In genomic region chr1:23367791-23368561, GRCh38 we compare ENCODE assay signal across 8 cellular contexts. TPM values are rescaled to one million over a fixed set of nuclear protein-coding genes. Genes with fewer than 3 reads are reported as not detected.
DNase-seq lines count a peak whose midpoint lies in the region; ATAC-seq and TF ChIP-seq lines count a peak whose summit lies in the region.

No MANE protein-coding gene starts in this region.

- 1% methylated on average over 22 to 41 of the region's 41 CpGs for WGBS in lower leg skin, 2 donors

- TF ChIP-seq CTCF in lower leg skin (IDR thresholded peaks at IDR 0.05): no peak

- POLR2A ChIA-PET in CD4-positive, alpha-beta memory T cell (lab: Charles Lee; ENCODE audit: partially characterized antibody): interaction anchor here (0.6 to 5.4 kb wide), 15 partner anchors 11 to 1595 kb away, joined by 3 to 112 read pairs (median 6); partner anchors contain the start of genes ASAP3, HNRNPR, LUZP1 and RPL11
- POLR2A ChIA-PET in activated CD4-positive, alpha-beta memory T cell treated with anti-CD3 and anti-CD28 coated beads, Interleukin-2, amount 10 ng/mL, durations not matched to agents 7 days and 5 days (lab: Charles Lee): interaction anchor here (0.6 to 3.6 kb wide), 13 partner anchors 10 to 348 kb away, joined by 3 to 60 read pairs (median 7); partner anchors contain the start of genes ASAP3 and HNRNPR

- intact Hi-C loops in CD4-positive, alpha-beta memory T cell (cut with micrococcal nuclease): loop anchor here (1.0 to 10.0 kb wide), 5 partner anchors 24 to 1274 kb away; partner anchors contain the start of genes ASAP3, HNRNPR, RPL11 and SRRM1
- intact Hi-C loops in lower leg skin (cut with DNase I; ENCODE audit: low total_unique reads): no loop called here

- H3K27me3 ChIP-seq in CD4-positive, alpha-beta memory T cell (ENCODE audit: insufficient read depth, low read length): no peaks in the 10 kb centered on the region
- H3K27me3 ChIP-seq in duodenal mucosa (ENCODE audit: control insufficient read depth in 1 of 2, insufficient read depth in 2 of 2, low read length in 2 of 2): no peaks in the 10 kb centered on the region

- H3K4me3 ChIP-seq in CD4-positive, alpha-beta memory T cell (ENCODE audit: low read length in 2 of 2): peak overlapping the region; percentile 98 to 100
- peak overlapping the region; percentile 88 to 90 for H3K4me3 ChIP-seq in duodenal mucosa (ENCODE audit: low read depth in 1 of 2, low read length in 2 of 2)
- H3K4me3 ChIP-seq in lower leg skin (ENCODE audit: low read depth, poor library complexity, severe bottlenecking): peak overlapping the region; percentile 66

- H3K27ac Mint-ChIP-seq in CD4-positive, alpha-beta memory T cell: peak overlapping the region; percentile 95 to 100 (median 98)
- peak overlapping the region; percentile 99 for H3K27ac Mint-ChIP-seq in activated CD4-positive, alpha-beta memory T cell treated with anti-CD3 and anti-CD28 coated beads, Interleukin-2, amount 10 ng/mL, durations not matched to agents 7 days and 5 days

- no peak for TF ChIP-seq POLR2A in lower leg skin (IDR thresholded peaks at IDR 0.05)

- peak overlapping the region; percentile 96 to 99 (median 99) for H3K4me3 Mint-ChIP-seq in CD4-positive, alpha-beta memory T cell
- H3K4me3 Mint-ChIP-seq in activated CD4-positive, alpha-beta memory T cell treated with anti-CD3 and anti-CD28 coated beads, Interleukin-2, amount 10 ng/mL, durations not matched to agents 7 days and 5 days: peak overlapping the region; percentile 98

- peaks cover 17 to 46% (median 28%) of the 10 kb centered on the region in 4 donors for H3K4me1 Mint-ChIP-seq in CD4-positive, alpha-beta memory T cell
- peaks cover 31% of the 10 kb centered on the region for H3K4me1 Mint-ChIP-seq in activated CD4-positive, alpha-beta memory T cell treated with anti-CD3 and anti-CD28 coated beads, Interleukin-2, amount 10 ng/mL, durations not matched to agents 7 days and 5 days

- H3K4me1 ChIP-seq in CD4-positive, alpha-beta memory T cell (ENCODE audit: insufficient read depth, low read length): peaks cover 22% of the 10 kb centered on the region
- peaks cover 37% of the 10 kb centered on the region in 2 donors for H3K4me1 ChIP-seq in duodenal mucosa (ENCODE audit: control insufficient read depth in 1 of 2, insufficient read depth in 2 of 2, low read length in 2 of 2)

- peak overlapping the region; percentile 90 to 95 for H3K9ac ChIP-seq in duodenal mucosa (ENCODE audit: low read depth in 1 of 2, low read length in 2 of 2)

- peaks cover 2% of the 10 kb centered on the region for H3K36me3 ChIP-seq in CD4-positive, alpha-beta memory T cell (ENCODE audit: insufficient read depth, low read length)
- peaks cover 20 to 21% of the 10 kb centered on the region in 2 donors for H3K36me3 ChIP-seq in duodenal mucosa (ENCODE audit: control insufficient read depth in 1 of 2, insufficient read depth in 2 of 2, low read length in 2 of 2)

- CTCF ChIA-PET in CD4-positive, alpha-beta memory T cell (lab: Charles Lee; ENCODE audit: partially characterized antibody): interaction anchor here (0.7 to 1.7 kb wide), 7 partner anchors 14 to 323 kb away, joined by 3 to 11 read pairs (median 3); partner anchors contain the start of gene HNRNPR
- CTCF ChIA-PET in activated CD4-positive, alpha-beta memory T cell treated with anti-CD3 and anti-CD28 coated beads, Interleukin-2, amount 10 ng/mL, durations not matched to agents 7 days and 5 days (lab: Charles Lee): interaction anchor here (0.8 to 2.6 kb wide), 6 partner anchors 23 to 269 kb away, joined by 3 to 14 read pairs (median 4); partner anchors contain the start of gene HNRNPR

- peaks cover 27 to 39% of the 10 kb centered on the region in 2 donors for H3K36me3 Mint-ChIP-seq in CD4-positive, alpha-beta memory T cell
- H3K36me3 Mint-ChIP-seq in activated CD4-positive, alpha-beta memory T cell treated with anti-CD3 and anti-CD28 coated beads, Interleukin-2, amount 10 ng/mL, durations not matched to agents 7 days and 5 days (ENCODE audit: low read depth): peaks cover 47% of the 10 kb centered on the region

- peak overlapping the region; percentile 89 for H3K27ac ChIP-seq in CD4-positive, alpha-beta memory T cell (ENCODE audit: low read depth, low read length)
- H3K27ac ChIP-seq in duodenal mucosa (ENCODE audit: low read depth, low read length): peak overlapping the region; percentile 89

- peaks cover 0 to 18% (median 7%) of the 10 kb centered on the region in 8 donors for H3K9me3 Mint-ChIP-seq in CD4-positive, alpha-beta memory T cell
- H3K9me3 Mint-ChIP-seq in activated CD4-positive, alpha-beta memory T cell treated with anti-CD3 and anti-CD28 coated beads, Interleukin-2, amount 10 ng/mL, durations not matched to agents 7 days and 5 days: peaks cover 20% of the 10 kb centered on the region

- ATAC-seq in GM19455 (IDR thresholded peaks at IDR 0.05; ENCODE audit: unreplicated experiment): peak; percentile 93

- H3K27me3 Mint-ChIP-seq in CD4-positive, alpha-beta memory T cell: no peaks in the 10 kb centered on the region
- H3K27me3 Mint-ChIP-seq in activated CD4-positive, alpha-beta memory T cell treated with anti-CD3 and anti-CD28 coated beads, Interleukin-2, amount 10 ng/mL, durations not matched to agents 7 days and 5 days: no peaks in the 10 kb centered on the region

- DNase-seq in CD4-positive, alpha-beta memory T cell: peak; percentile 96 to 99 (median 98)
- DNase-seq in HK-2 (ENCODE audit: unreplicated experiment) (peak; percentile 99), NCI-H82 treated with DMSO at 0.1 percent for 48 hours (lab: John Stamatoyannopoulos, UW; ENCODE audit: unreplicated experiment) (peak; percentile 98), lower leg skin (ENCODE audit: low spot score in 2 of 2) (peak; percentile 99 to 100)
- DNase-seq in activated CD4-positive, alpha-beta memory T cell treated with anti-CD3 and anti-CD28 coated beads, Interleukin-2, amount 10 ng/mL, durations not matched to agents 7 days and 5 days: peak; percentile 99
- DNase-seq in stimulated activated CD4-positive, alpha-beta T cell treated with anti-CD3 and anti-CD28 coated beads, Interleukin-4, amount 100 ng/mL, for 4 hours: peak; percentile 94 to 99

- peaks cover 0 to 1% of the 10 kb centered on the region in 2 donors for H3K9me3 ChIP-seq in CD4-positive, alpha-beta memory T cell (ENCODE audit: control insufficient read depth in 1 of 2, low read length in 2 of 2)
- H3K9me3 ChIP-seq in duodenal mucosa (ENCODE audit: control insufficient read depth in 1 of 2, low read length in 2 of 2): peaks cover 14 to 23% of the 10 kb centered on the region in 2 donors

RNA-seq across cellular contexts. Expression of gene ZNF436, which starts 1.7 kb away (rescaled TPM):
- total RNA-seq in CD4-positive, alpha-beta memory T cell: 10 to 100 TPM; 11.0 to 11.9 TPM
- polyA plus RNA-seq in CD4-positive, alpha-beta memory T cell: 1 to 10 TPM; 1.7 to 3.5 TPM
- 1 to 10 TPM; 6.1 to 6.8 TPM for total RNA-seq in activated CD4-positive, alpha-beta memory T cell treated with anti-CD3 and anti-CD28 coated beads, Interleukin-2, amount 10 ng/mL, durations not matched to agents 7 days and 5 days
- 10 to 100 TPM; 19.1 to 41.6 (median 32.8) TPM for total RNA-seq in lower leg skin

RNA-seq across cellular contexts. Expression of gene HNRNPR, which starts 23.9 kb away (rescaled TPM):
- 100 to 1,000 TPM; 115 to 124 TPM for total RNA-seq in CD4-positive, alpha-beta memory T cell
- polyA plus RNA-seq in CD4-positive, alpha-beta memory T cell: 100 to 1,000 TPM; 181 to 194 TPM
- total RNA-seq in activated CD4-positive, alpha-beta memory T cell treated with anti-CD3 and anti-CD28 coated beads, Interleukin-2, amount 10 ng/mL, durations not matched to agents 7 days and 5 days: 100 to 1,000 TPM; 175 to 179 TPM
- total RNA-seq in lower leg skin: 10 to 100 TPM; 37.7 to 61.1 (median 55.0) TPM

RNA-seq across cellular contexts. Expression of gene TCEA3, which starts 56.6 kb away (rescaled TPM):
- total RNA-seq in CD4-positive, alpha-beta memory T cell: 10 to 100 TPM; 28.7 to 30.8 TPM
- polyA plus RNA-seq in CD4-positive, alpha-beta memory T cell: 10 to 100 TPM; 22.7 to 28.0 TPM
- 1 to 10 TPM; 1.2 to 1.7 TPM for total RNA-seq in activated CD4-positive, alpha-beta memory T cell treated with anti-CD3 and anti-CD28 coated beads, Interleukin-2, amount 10 ng/mL, durations not matched to agents 7 days and 5 days
- total RNA-seq in lower leg skin: 10 to 100 TPM; 39.5 to 49.1 (median 46.2) TPM

Comparison
In these comparisons a context has a peak if more than half of its experiments do, and no peak if none do; other contexts are left out.
1. Peak in every context shown above with its lines: DNase-seq, ATAC-seq, H3K4me3 ChIP-seq and H3K27ac ChIP-seq.
2. RNA of gene TCEA3, which starts 56.6 kb away (total RNA-seq): 39.5 to 49.1 TPM in lower leg skin and 28.7 to 30.8 TPM in CD4-positive, alpha-beta memory T cell; 1.2 to 1.7 TPM in activated CD4-positive, alpha-beta memory T cell treated with anti-CD3 and anti-CD28 coated beads, Interleukin-2, amount 10 ng/mL, durations not matched to agents 7 days and 5 days; every median in the first group is over 10 times any median in the second.